Comparison of ENCODE assay signal across 8 cellular contexts in the genomic region with DNA sequence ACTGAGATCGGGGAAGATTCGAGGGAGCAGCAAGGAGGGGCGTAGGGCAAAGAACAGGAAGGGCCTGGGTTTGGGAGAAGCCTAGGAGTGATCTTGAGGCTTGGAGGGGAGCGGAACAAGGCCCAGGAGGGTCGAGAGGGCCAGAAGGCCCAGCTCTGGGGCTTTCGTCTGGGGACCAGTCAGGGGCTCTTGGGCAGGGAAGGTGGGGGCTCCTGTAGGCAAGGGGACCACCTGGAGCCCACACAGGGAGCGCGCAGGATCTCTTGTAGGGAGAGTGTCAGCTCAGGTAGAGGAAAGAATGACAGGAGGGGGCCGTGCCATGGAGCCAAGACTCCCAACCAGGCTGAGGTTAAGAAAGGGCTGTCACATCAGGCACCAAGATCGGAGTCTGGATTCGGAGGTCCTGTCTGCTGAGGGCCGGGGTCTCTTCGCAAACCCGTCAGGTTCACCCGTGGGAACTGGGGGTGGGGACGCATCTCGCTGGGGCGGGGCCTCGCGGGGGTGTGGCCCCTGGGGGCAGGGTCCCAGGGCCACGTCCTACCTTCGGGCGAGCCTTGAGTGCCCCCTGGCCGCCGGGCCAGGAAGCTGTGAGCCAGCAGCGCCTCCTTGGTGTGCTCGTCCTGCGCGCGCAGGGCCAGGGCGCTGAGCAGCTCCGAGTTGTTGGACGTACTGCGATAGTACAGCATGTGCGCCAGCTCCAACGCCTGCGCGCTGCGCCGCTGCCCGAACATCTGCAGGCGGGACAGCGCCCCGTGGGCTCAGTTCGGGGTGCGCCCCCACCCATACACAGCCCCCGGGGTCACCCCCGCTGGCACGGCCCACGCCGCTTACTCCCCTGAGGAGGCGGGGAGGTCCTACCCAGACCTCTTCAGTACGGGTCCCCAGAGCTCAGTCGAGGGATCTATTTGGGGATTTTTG. TPM values are rescaled to one million over a fixed set of nuclear protein-coding genes. Genes with fewer than 3 reads are reported as not detected.
A peak's percentile ranks its signal among the peaks of the same experiment; 100 is the strongest.
DNase-seq lines count a peak whose midpoint lies in the region; ATAC-seq and TF ChIP-seq lines count a peak whose summit lies in the region.

No MANE protein-coding gene starts in this region.

- H3K36me3 ChIP-seq in DND-41 (ENCODE audit: insufficient read depth, low read length) (no peaks in the 10 kb centered on the region), suprapubic skin (peaks cover 7% of the 10 kb centered on the region)

- peak; percentile 92 for DNase-seq in DND-41
- DNase-seq in LoVo (ENCODE audit: low spot score): peak; percentile 77
- DNase-seq in SHP77 treated with DMSO at 0.1 percent for 48 hours (lab: John Stamatoyannopoulos, UW): peak; percentile 65
- peak; percentile 93 for DNase-seq in activated naive CD4-positive, alpha-beta T cell treated with Interleukin-2 at 50 U/mL for 16 hours
- peak; percentile 94 for DNase-seq in germinal center (ENCODE audit: low spot score)
- DNase-seq in occipital lobe (lab: John Stamatoyannopoulos, UW): peak; percentile 37
- DNase-seq in suprapubic skin (ENCODE audit: low spot score in 2 of 2): peak; percentile 92 to 94

- H3K9me3 ChIP-seq in DND-41 (ENCODE audit: insufficient read depth, low read length, severe bottlenecking): no peaks in the 10 kb centered on the region
- H3K9me3 ChIP-seq in suprapubic skin: no peaks in the 10 kb centered on the region

- H3K79me2 ChIP-seq in DND-41 (ENCODE audit: insufficient read depth, low read length): no peaks in the 10 kb centered on the region; the same call in 1 of the 2 replicates

- no peak for TF ChIP-seq EP300 in suprapubic skin (IDR thresholded peaks at IDR 0.05)

- H2AFZ ChIP-seq in DND-41 (ENCODE audit: low read depth, low read length): peak overlapping the region; percentile 87

- H3K27me3 ChIP-seq in DND-41 (ENCODE audit: insufficient read depth, low read length, poor library complexity) (no peaks in the 10 kb centered on the region), suprapubic skin (no peaks in the 10 kb centered on the region)

- 9% methylated on average over 34 of the region's 54 CpGs for WGBS in suprapubic skin

- peak overlapping the region; percentile 85 for H3K4me2 ChIP-seq in DND-41 (ENCODE audit: insufficient read depth, low read length)

- H3K9ac ChIP-seq in DND-41 (ENCODE audit: low read depth, low read length): peak overlapping the region; percentile 76

- TF ChIP-seq CTCF in DND-41 (IDR thresholded peaks at IDR 0.05; ENCODE audit: borderline replicate concordance, extremely low read depth, low read length, poor library complexity, severe bottlenecking) (peak; percentile 90), suprapubic skin (IDR thresholded peaks at IDR 0.05) (peak; percentile 62 to 82)

- peak overlapping the region; percentile 35 to 64 for H3K4me3 ChIP-seq in DND-41 (ENCODE audit: low read depth in 1 of 2, low read length in 2 of 2)
- peak overlapping the region; percentile 54 for H3K4me3 ChIP-seq in suprapubic skin

- peak overlapping the region; percentile 86 for H3K27ac ChIP-seq in DND-41 (ENCODE audit: low read length)
- H3K27ac ChIP-seq in suprapubic skin: peak overlapping the region; percentile 92

- H4K20me1 ChIP-seq in DND-41 (ENCODE audit: insufficient read depth, low read length): no peaks in the 10 kb centered on the region

- peaks cover 51% of the 10 kb centered on the region for H3K4me1 ChIP-seq in DND-41 (ENCODE audit: insufficient read depth, low read length)
- H3K4me1 ChIP-seq in suprapubic skin: peaks cover 52% of the 10 kb centered on the region

- ATAC-seq in DND-41 (ENCODE audit: insufficient read depth, low read depth) (peak; percentile 78), GM21786 (IDR thresholded peaks at IDR 0.05; ENCODE audit: unreplicated experiment) (peak; percentile 42)

- TF ChIP-seq POLR2A in suprapubic skin (IDR thresholded peaks at IDR 0.05): no peak

RNA-seq across cellular contexts. Expression of gene EMP3, which starts 8.4 kb away (rescaled TPM):
- total RNA-seq in occipital lobe (7.0 TPM), suprapubic skin (10 to 100 TPM in 3 of 4 donors, 1 to 10 TPM in 1; 9.3 to 22.5 (median 13.2) TPM)

RNA-seq across cellular contexts. Expression of gene TMEM143, which starts 30.0 kb away (rescaled TPM):
- total RNA-seq in occipital lobe (3.9 TPM), suprapubic skin (10 to 100 TPM in 2 of 4 donors, 1 to 10 TPM in 2; 7.8 to 14.7 (median 9.3) TPM)

RNA-seq across cellular contexts. Expression of gene SYNGR4, which starts 30.4 kb away (rescaled TPM):
- total RNA-seq in occipital lobe (not detected), suprapubic skin (not detected)

RNA-seq across cellular contexts. Expression of gene KDELR1, which starts 57.6 kb away (rescaled TPM):
- 21.8 TPM for total RNA-seq in occipital lobe
- total RNA-seq in suprapubic skin: 10 to 100 TPM; 77.3 to 94.1 (median 87.7) TPM

RNA-seq across cellular contexts. Expression of gene GRIN2D, which starts 59.7 kb away (rescaled TPM):
- 2.5 TPM for total RNA-seq in occipital lobe
- 1 to 10 TPM in 2 of 4 donors, under 1 TPM in 2; 0.38 to 1.4 (median 0.94) TPM for total RNA-seq in suprapubic skin

Comparison
In these comparisons a context has a peak if more than half of its experiments do, and no peak if none do; other contexts are left out.
1. Peak in every context shown above with its lines: DNase-seq, ATAC-seq, H3K4me3 ChIP-seq and H3K27ac ChIP-seq.
2. DNase-seq: peak in every context shown above with its lines; median percentile 94 in germinal center; 93 in activated naive CD4-positive, alpha-beta T cell treated with Interleukin-2 at 50 U/mL for 16 hours; 93 in suprapubic skin; 92 in DND-41; 77 in LoVo; 65 in SHP77 treated with DMSO at 0.1 percent for 48 hours; 37 in occipital lobe.